1 cellular context compared by ENCODE assay signal in the genomic region with DNA sequence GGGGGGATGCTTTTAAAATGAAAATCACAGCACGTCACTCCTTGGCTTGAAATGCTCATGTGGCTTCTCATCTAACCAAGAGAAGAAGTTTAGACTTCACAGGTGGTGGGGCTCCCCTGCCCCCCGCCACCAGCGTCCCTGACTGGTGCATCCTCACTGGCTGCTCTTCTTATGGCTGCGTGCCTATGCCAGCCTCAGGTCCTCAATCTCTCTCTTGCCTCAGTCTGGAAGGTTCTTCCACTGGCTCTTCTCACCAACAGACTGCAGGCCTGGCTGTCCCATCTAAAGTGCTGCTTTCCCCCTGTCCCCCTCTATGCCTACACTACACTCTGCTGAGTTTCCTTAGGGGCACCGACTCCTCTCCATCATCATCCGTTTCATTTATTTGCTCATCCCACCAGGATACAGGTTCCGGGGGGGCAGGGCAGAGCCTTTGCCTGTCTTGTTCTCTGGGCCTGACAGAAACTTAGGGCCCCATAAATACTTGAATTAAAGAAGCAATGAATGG.
TF ChIP-seq lines count a peak whose summit lies in the region.

No MANE protein-coding gene starts in this region.

TF ChIP-seq in GM12878, 131 proteins besides CTCF, POLR2A, EP300 and RAD21:
- TF ChIP-seq, protein P1, sequence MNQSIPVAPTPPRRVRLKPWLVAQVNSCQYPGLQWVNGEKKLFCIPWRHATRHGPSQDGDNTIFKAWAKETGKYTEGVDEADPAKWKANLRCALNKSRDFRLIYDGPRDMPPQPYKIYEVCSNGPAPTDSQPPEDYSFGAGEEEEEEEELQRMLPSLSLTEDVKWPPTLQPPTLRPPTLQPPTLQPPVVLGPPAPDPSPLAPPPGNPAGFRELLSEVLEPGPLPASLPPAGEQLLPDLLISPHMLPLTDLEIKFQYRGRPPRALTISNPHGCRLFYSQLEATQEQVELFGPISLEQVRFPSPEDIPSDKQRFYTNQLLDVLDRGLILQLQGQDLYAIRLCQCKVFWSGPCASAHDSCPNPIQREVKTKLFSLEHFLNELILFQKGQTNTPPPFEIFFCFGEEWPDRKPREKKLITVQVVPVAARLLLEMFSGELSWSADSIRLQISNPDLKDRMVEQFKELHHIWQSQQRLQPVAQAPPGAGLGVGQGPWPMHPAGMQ (IDR thresholded peaks at IDR 0.05; ENCODE audit: borderline replicate concordance): no peak
